Comparison of ENCODE assay signal across 9 cellular contexts in the genomic region with DNA sequence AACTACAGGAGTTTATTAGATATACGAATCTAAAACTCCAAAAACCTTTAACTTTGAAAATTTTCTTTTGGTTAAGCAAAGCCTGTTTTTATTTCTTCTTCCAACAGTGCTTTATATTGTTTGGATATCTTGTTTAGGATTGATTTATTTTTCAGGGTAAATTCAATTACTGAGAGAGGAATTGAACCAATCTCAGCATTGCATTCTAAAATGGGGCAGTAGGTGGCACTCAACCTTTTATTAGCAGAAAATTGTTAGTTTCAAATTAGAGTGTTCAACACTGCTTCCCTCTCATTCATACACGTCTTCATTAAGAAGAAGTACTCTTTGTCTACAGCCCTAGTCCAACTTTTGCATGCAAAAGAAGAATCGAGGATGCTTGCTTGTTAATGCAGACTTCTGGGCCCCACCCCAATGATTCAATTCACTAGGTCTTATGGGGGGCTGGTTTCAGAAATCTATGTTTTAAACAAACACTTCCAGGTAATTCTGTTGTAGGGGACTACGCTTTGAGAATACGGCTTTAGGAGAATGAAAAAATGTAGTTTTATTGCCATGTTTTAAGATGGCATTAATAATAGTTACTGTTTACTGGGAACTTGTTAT. TPM values are rescaled to one million over a fixed set of nuclear protein-coding genes. Genes with fewer than 3 reads are reported as not detected.
DNase-seq lines count a peak whose midpoint lies in the region; ATAC-seq, FAIRE-seq and TF ChIP-seq lines count a peak whose summit lies in the region.
"Had no signal": no experiment of that assay in that cellular context is flagged by ENCODE, and none has a peak within 500 bp of the region (broad histone marks: within the 10 kb centered on the region; RNA-seq: fewer than 3 reads in every experiment).

No MANE protein-coding gene starts in this region.

- peak; percentile 21 for DNase-seq in AG20443 (ENCODE audit: low spot score)
- DNase-seq in H7 = peak; percentile 12
- peak; percentile 16 for DNase-seq in WERI-Rb-1
- no peak for DNase-seq in keratinocyte (ENCODE audit: low read depth, low spot score)
- DNase-seq in epidermal melanocyte (ENCODE audit: insufficient read length, low spot score) = no peak
- DNase-seq in DMS153 treated with DMSO at 0.1 percent for 48 hours (lab: John Stamatoyannopoulos, UW; ENCODE audit: unreplicated experiment) = no peak
- DNase-seq in NCI-H1092 treated with DMSO at 0.1 percent for 48 hours (lab: John Stamatoyannopoulos, UW) = no peak

- H3K9me3 ChIP-seq in WERI-Rb-1 (ENCODE audit: severe bottlenecking) (no peaks in the 10 kb centered on the region), keratinocyte (ENCODE audit: control insufficient read depth, low read depth, low read length) (no peaks in the 10 kb centered on the region)

- FAIRE-seq in keratinocyte (lab: Jason Lieb, UNC) = no peak

- H2AFZ ChIP-seq in keratinocyte (ENCODE audit: control insufficient read depth, low read length) = no peak overlapping the region

- H3K4me2 ChIP-seq in keratinocyte (ENCODE audit: control insufficient read depth, extremely low read depth, insufficient read depth, low read depth, low read length) = no peak overlapping the region

- no peaks in the 10 kb centered on the region for H3K79me2 ChIP-seq in keratinocyte (ENCODE audit: control insufficient read depth, insufficient read depth, low read length)

- H3K36me3 ChIP-seq in H7 (replicated peaks; ENCODE audit: control insufficient read depth, insufficient read depth, low read length) = no peaks in the 10 kb centered on the region
- peaks cover 25% of the 10 kb centered on the region for H3K36me3 ChIP-seq in WERI-Rb-1
- H3K36me3 ChIP-seq in keratinocyte (ENCODE audit: control insufficient read depth in 2 of 2, extremely low read depth in 1 of 2, insufficient read depth in 2 of 2, low read length in 2 of 2) = peaks cover 0 to 6% of the 10 kb centered on the region in 2 experiments

- TF ChIP-seq CTCF in WERI-Rb-1 (IDR thresholded peaks at IDR 0.05; ENCODE audit: low read depth, low read length) (peak; percentile 46; the same call in 1 of the 2 replicates), keratinocyte (optimal IDR thresholded peaks at IDR 0.05 in 1 of 3, IDR thresholded peaks at IDR 0.05 in 1 of 3, conservative IDR thresholded peaks at IDR 0.05 in 1 of 3; ENCODE audit: extremely low read depth in 1 of 3, insufficient read depth in 2 of 3, low read length in 3 of 3) (peak in 2 of 3 experiments; percentile 37 to 50)

- no peak for ATAC-seq in GM21786 (IDR thresholded peaks at IDR 0.05; ENCODE audit: unreplicated experiment)

- H4K20me1 ChIP-seq in keratinocyte (ENCODE audit: control insufficient read depth, extremely low read depth, insufficient read depth, low read length) = no peaks in the 10 kb centered on the region

- H3K27ac ChIP-seq in WERI-Rb-1 (no peak overlapping the region), keratinocyte (ENCODE audit: control insufficient read depth, insufficient read depth, low read length) (no peak overlapping the region)

- H3K4me3 ChIP-seq in H7 (ENCODE audit: insufficient read depth, low read depth, low read length) (no peak overlapping the region), WERI-Rb-1 (ENCODE audit: low read depth, low read length) (no peak overlapping the region), keratinocyte (ENCODE audit: control insufficient read depth in 2 of 3, extremely low read depth in 1 of 3, insufficient read depth in 2 of 3, low read depth in 1 of 3, low read length in 3 of 3) (no peak overlapping the region)

- H3K4me1 ChIP-seq in keratinocyte (ENCODE audit: control insufficient read depth, extremely low read depth, insufficient read depth, low read length) = no peaks in the 10 kb centered on the region

- dilution Hi-C loops in keratinocyte (cut with MboI; ENCODE audit: extremely low pct_ligation_motif_present, low sequenced_read_pairs) = no loop called here

- H3K27me3 ChIP-seq in H7 (ENCODE audit: control insufficient read depth, insufficient read depth, low read length) (no peaks in the 10 kb centered on the region), WERI-Rb-1 (ENCODE audit: insufficient read depth, low read depth, severe bottlenecking) (no peaks in the 10 kb centered on the region), keratinocyte (ENCODE audit: control insufficient read depth, extremely low read depth, insufficient read depth, low read length) (no peaks in the 10 kb centered on the region)

- H3K9ac ChIP-seq in keratinocyte (ENCODE audit: control insufficient read depth, extremely low read depth, insufficient read depth, low read length) = no peak overlapping the region

- H3K9me1 ChIP-seq in keratinocyte (ENCODE audit: control insufficient read depth, extremely low read depth, insufficient read depth, low read length) = no peaks in the 10 kb centered on the region

RNA-seq across cellular contexts. Expression of gene MRPL22, which starts 26.6 kb away (rescaled TPM):
- total RNA-seq in H7 (2014; rRNA removed; shearing (Covaris generic)) = 19.1 and 45.1 TPM in 2 replicates
- 48.3 to 76.9 TPM (median 53.6 TPM) in 3 replicates for polyA plus RNA-seq in keratinocyte
- 40.3 TPM for polyA plus RNA-seq in keratinocyte (2011; ENCODE audit: low read depth)
- 53.8 and 59.7 TPM in 2 replicates for polyA plus RNA-seq in keratinocyte (2011; cell fraction: cytosol; rRNA removed)
- polyA plus RNA-seq in keratinocyte (2011; cell fraction: nucleus; rRNA removed) = 45.0 and 51.4 TPM in 2 replicates
- 53.2 and 55.5 TPM in 2 replicates for polyA plus RNA-seq in keratinocyte (2012; ENCODE audit: low replicate concordance)
- 12.1 to 40.6 TPM (median 35.2 TPM) in 3 replicates for polyA minus RNA-seq in keratinocyte
- 14.6 TPM for polyA minus RNA-seq in keratinocyte (2011; cell fraction: cytosol; rRNA and poly(A)+ RNA removed)
- polyA minus RNA-seq in keratinocyte (2011; cell fraction: nucleus; rRNA and poly(A)+ RNA removed) = 3.2 and 14.5 TPM in 2 replicates

RNA-seq across cellular contexts. Expression of gene GEMIN5, which starts 29.5 kb away (rescaled TPM):
- total RNA-seq in H7 (2014; rRNA removed; shearing (Covaris generic)) = 33.2 and 38.4 TPM in 2 replicates
- polyA plus RNA-seq in keratinocyte = 8.1 to 18.2 TPM (median 12.5 TPM) in 3 replicates
- polyA plus RNA-seq in keratinocyte (2011; ENCODE audit: low read depth) = 7.0 TPM
- polyA plus RNA-seq in keratinocyte (2011; cell fraction: cytosol; rRNA removed) = 6.8 and 10.5 TPM in 2 replicates
- polyA plus RNA-seq in keratinocyte (2011; cell fraction: nucleus; rRNA removed) = 15.8 and 17.5 TPM in 2 replicates
- polyA plus RNA-seq in keratinocyte (2012; ENCODE audit: low replicate concordance) = 5.8 and 15.2 TPM in 2 replicates
- 17.9 to 29.2 TPM (median 23.1 TPM) in 3 replicates for polyA minus RNA-seq in keratinocyte
- polyA minus RNA-seq in keratinocyte (2011; cell fraction: cytosol; rRNA and poly(A)+ RNA removed) = 17.6 TPM
- 20.0 and 34.4 TPM in 2 replicates for polyA minus RNA-seq in keratinocyte (2011; cell fraction: nucleus; rRNA and poly(A)+ RNA removed)

RNA-seq across cellular contexts. Expression of gene KIF4B, which starts 46.0 kb away (rescaled TPM):
- 0.03 and 0.33 TPM in 2 replicates for total RNA-seq in H7 (2014; rRNA removed; shearing (Covaris generic))
- not detected in 3 replicates for polyA plus RNA-seq in keratinocyte
- polyA plus RNA-seq in keratinocyte (2011; ENCODE audit: low read depth) = 0.07 TPM
- not detected in 2 replicates for polyA plus RNA-seq in keratinocyte (2011; cell fraction: cytosol; rRNA removed)
- polyA plus RNA-seq in keratinocyte (2011; cell fraction: nucleus; rRNA removed) = 0.03 and 0.04 TPM in 2 replicates
- 0.06 TPM in 1 of 2 replicates, not detected in the other for polyA plus RNA-seq in keratinocyte (2012; ENCODE audit: low replicate concordance)
- not detected in 3 replicates for polyA minus RNA-seq in keratinocyte
- polyA minus RNA-seq in keratinocyte (2011; cell fraction: cytosol; rRNA and poly(A)+ RNA removed) = not detected
- polyA minus RNA-seq in keratinocyte (2011; cell fraction: nucleus; rRNA and poly(A)+ RNA removed) = not detected in 2 replicates
- total RNA-seq: RPMI7951 had no signal

Comparison
In these comparisons a context has a peak if more than half of its experiments do, and no peak if none do; other contexts are left out.
1. DNase-seq: peak in AG20443 (single experiment), H7 (single experiment) and WERI-Rb-1 (single experiment); none in keratinocyte (single experiment), epidermal melanocyte (single experiment), DMS153 treated with DMSO at 0.1 percent for 48 hours (single experiment) and NCI-H1092 treated with DMSO at 0.1 percent for 48 hours (single experiment).